1 cellular context compared by ENCODE assay signal in the genomic region with DNA sequence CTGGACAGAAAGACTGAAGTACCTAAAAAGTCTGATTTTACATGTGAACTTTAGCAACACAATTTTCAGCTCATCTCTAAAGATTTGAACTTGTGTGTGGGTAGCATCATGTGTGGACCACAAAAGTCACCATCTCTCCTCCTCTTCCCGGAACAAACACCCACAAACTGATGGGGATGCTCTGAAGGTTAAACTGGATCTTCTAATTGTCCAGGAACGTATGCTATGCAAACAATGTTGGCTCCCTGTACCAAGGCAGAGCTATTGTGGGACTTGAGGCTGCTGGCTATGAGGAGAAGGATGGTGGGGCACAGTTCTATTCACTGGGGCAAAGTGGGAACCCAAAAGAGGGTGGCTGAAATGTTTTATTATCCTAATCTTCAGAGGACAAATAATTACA.
TF ChIP-seq lines count a peak whose summit lies in the region.

No MANE protein-coding gene starts in this region.

TF ChIP-seq in HCT116, 20 proteins besides CTCF, POLR2A, EP300 and RAD21 (continued from another document):
- TF ChIP-seq, protein P1, sequence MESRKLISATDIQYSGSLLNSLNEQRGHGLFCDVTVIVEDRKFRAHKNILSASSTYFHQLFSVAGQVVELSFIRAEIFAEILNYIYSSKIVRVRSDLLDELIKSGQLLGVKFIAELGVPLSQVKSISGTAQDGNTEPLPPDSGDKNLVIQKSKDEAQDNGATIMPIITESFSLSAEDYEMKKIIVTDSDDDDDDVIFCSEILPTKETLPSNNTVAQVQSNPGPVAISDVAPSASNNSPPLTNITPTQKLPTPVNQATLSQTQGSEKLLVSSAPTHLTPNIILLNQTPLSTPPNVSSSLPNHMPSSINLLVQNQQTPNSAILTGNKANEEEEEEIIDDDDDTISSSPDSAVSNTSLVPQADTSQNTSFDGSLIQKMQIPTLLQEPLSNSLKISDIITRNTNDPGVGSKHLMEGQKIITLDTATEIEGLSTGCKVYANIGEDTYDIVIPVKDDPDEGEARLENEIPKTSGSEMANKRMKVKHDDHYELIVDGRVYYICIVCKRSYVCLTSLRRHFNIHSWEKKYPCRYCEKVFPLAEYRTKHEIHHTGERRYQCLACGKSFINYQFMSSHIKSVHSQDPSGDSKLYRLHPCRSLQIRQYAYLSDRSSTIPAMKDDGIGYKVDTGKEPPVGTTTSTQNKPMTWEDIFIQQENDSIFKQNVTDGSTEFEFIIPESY (IDR thresholded peaks at IDR 0.05; ENCODE audit: extremely low read depth, insufficient replicate concordance, low read length) = no peak
- TF ChIP-seq ELF1 (IDR thresholded peaks at IDR 0.05; ENCODE audit: borderline replicate concordance, low read depth) (no peak), YY1 (IDR thresholded peaks at IDR 0.05; ENCODE audit: extremely low read depth, insufficient replicate concordance, low read depth, low read length) (no peak)
